In genomic region chr2:236352761-236353593, GRCh38 we compare ENCODE assay signal across 9 cellular contexts.
A peak's percentile ranks its signal among the peaks of the same experiment; 100 is the strongest.
DNase-seq lines count a peak whose midpoint lies in the region; ATAC-seq, FAIRE-seq and TF ChIP-seq lines count a peak whose summit lies in the region.
"Had no signal": no experiment of that assay in that cellular context is flagged by ENCODE, and none has a peak within 500 bp of the region (broad histone marks: within the 10 kb centered on the region; RNA-seq: fewer than 3 reads in every experiment).

No MANE protein-coding gene starts in this region.

- TF ChIP-seq CTCF in GM12865 (IDR thresholded peaks at IDR 0.05; ENCODE audit: insufficient read depth, low read depth, low read length, missing control alignments): peak; percentile 73
- TF ChIP-seq CTCF in brain microvascular endothelial cell (IDR thresholded peaks at IDR 0.05; ENCODE audit: low read depth, low read length, missing control alignments): peak; percentile 82
- peak; percentile 90 for TF ChIP-seq CTCF in liver (IDR thresholded peaks at IDR 0.05; ENCODE audit: low read depth, low read length, missing input control)

- H3K27me3 ChIP-seq in brain microvascular endothelial cell (replicated peaks): no peaks in the 10 kb centered on the region
- peaks cover 0 to 2% (median 0%) of the 10 kb centered on the region in 4 donors for H3K27me3 ChIP-seq in liver (ENCODE audit: control insufficient read depth in 4 of 4, insufficient read depth in 4 of 4, low read length in 3 of 4)

- H3K27ac ChIP-seq in brain microvascular endothelial cell (no peak overlapping the region), liver (ENCODE audit: low read depth in 1 of 2, low read length in 2 of 2) (no peak overlapping the region)
- H3K27ac ChIP-seq: epithelial cell of prostate had no signal

- H3K4me3 ChIP-seq in GM12865 (ENCODE audit: low read depth, low read length): no peak overlapping the region
- no peak overlapping the region for H3K4me3 ChIP-seq in brain microvascular endothelial cell (ENCODE audit: low read depth, low read length)
- no peak overlapping the region for H3K4me3 ChIP-seq in liver (ENCODE audit: low read depth in 1 of 3, low read length in 3 of 3)

- no peaks in the 10 kb centered on the region for H3K4me1 ChIP-seq in liver (ENCODE audit: control insufficient read depth in 4 of 4, insufficient read depth in 4 of 4, low read length in 3 of 4)

- 19% methylated on average over 14 of the region's 14 CpGs for WGBS in liver

- DNase-seq in AG08396 (ENCODE audit: low spot score): peak; percentile 47
- DNase-seq in GM12865 (ENCODE audit: low read depth): peak; percentile 37
- peak; percentile 37 for DNase-seq in NCI-H526 treated with DMSO at 0.1 percent for 48 hours (lab: John Stamatoyannopoulos, UW)
- peak; percentile 17 for DNase-seq in brain microvascular endothelial cell
- DNase-seq in urothelium cell line (ENCODE audit: low spot score): peak; percentile 30
- DNase-seq in stimulated activated naive CD8-positive, alpha-beta T cell treated with anti-CD3 and anti-CD28 coated beads, Interleukin-15, Interleukin-2, amounts not matched to agents 100 U/mL and 50 U/mL, for 24 hours: no peak

- no peak for ATAC-seq in HG03342 (IDR thresholded peaks at IDR 0.05; ENCODE audit: unreplicated experiment)
- ATAC-seq in stimulated activated naive CD8-positive, alpha-beta T cell treated with anti-CD3 and anti-CD28 coated beads, Interleukin-15, Interleukin-2, amounts not matched to agents 100 U/mL and 50 U/mL, for 24 hours: no peak

- no peaks in the 10 kb centered on the region for H3K9me3 ChIP-seq in liver (ENCODE audit: control insufficient read depth in 4 of 4, low read length in 3 of 4)

- TF ChIP-seq RAD21 in liver (IDR thresholded peaks at IDR 0.05): peak; percentile 89 to 91

- no peak overlapping the region for H3K9ac ChIP-seq in liver (ENCODE audit: low read depth in 1 of 2, low read length in 2 of 2)

- H3K36me3 ChIP-seq in brain microvascular endothelial cell (replicated peaks) (no peaks in the 10 kb centered on the region), liver (ENCODE audit: control insufficient read depth in 4 of 4, insufficient read depth in 3 of 4, low read depth in 1 of 4, low read length in 3 of 4) (no peaks in the 10 kb centered on the region)

- in situ Hi-C loops in brain microvascular endothelial cell (cut with HindIII; ENCODE audit: low pct_ligation_motif_present, low sequenced_read_pairs): no loop called here

- no peak for FAIRE-seq in urothelium cell line (lab: Jason Lieb, UNC)

TF ChIP-seq in liver, 16 proteins besides CTCF, POLR2A, EP300 and RAD21:
- TF ChIP-seq HNF4G (IDR thresholded peaks at IDR 0.05): no peak
- TF ChIP-seq ATF3 (IDR thresholded peaks at IDR 0.05): no peak
- no peak for TF ChIP-seq YY1 (IDR thresholded peaks at IDR 0.05)
- TF ChIP-seq NR2F2 (IDR thresholded peaks at IDR 0.05): no peak
- no peak for TF ChIP-seq GABPA (IDR thresholded peaks at IDR 0.05 in 1 of 2, conservative IDR thresholded peaks at IDR 0.05 in 1 of 2)
- TF ChIP-seq REST (IDR thresholded peaks at IDR 0.05): no peak
- no peak for TF ChIP-seq ZBTB33 (IDR thresholded peaks at IDR 0.05)
- no peak for TF ChIP-seq TAF1 (conservative IDR thresholded peaks at IDR 0.05)
- no peak for TF ChIP-seq JUND (IDR thresholded peaks at IDR 0.05)
- TF ChIP-seq MAX (IDR thresholded peaks at IDR 0.05): no peak
- no peak for TF ChIP-seq FOXA2 (IDR thresholded peaks at IDR 0.05)
- TF ChIP-seq SP1 (IDR thresholded peaks at IDR 0.05): no peak
- no peak for TF ChIP-seq EGR1 (IDR thresholded peaks at IDR 0.05; ENCODE audit: low read depth in 2 of 2)
- TF ChIP-seq FOXA1 (IDR thresholded peaks at IDR 0.05): no peak
- TF ChIP-seq HNF4A (conservative IDR thresholded peaks at IDR 0.05): no peak
- TF ChIP-seq RXRA (IDR thresholded peaks at IDR 0.05): no peak
